1 cellular context compared by ENCODE assay signal in the genomic region with DNA sequence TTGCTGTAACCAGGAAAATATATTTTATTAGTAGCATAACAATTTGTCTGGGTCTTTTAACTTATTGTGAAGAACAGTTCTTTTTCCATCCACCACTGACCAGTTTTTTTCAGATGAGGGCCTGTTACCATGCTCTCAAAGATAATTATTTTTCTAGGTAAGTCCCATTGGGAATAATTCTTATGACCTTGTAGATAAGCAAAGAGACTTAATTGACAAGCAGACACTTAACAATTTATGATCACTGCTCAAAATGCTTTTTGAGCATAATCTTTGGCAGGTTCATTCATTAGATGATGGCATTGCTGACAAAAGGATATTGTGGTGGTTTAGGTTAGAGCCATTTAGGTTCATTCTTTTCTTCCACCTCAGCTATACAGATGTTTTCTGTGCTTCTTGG.
TF ChIP-seq lines count a peak whose summit lies in the region.

No MANE protein-coding gene starts in this region.

TF ChIP-seq in WTC11, 78 proteins besides CTCF, POLR2A, EP300 and RAD21 (continued from another document):
- TF ChIP-seq, protein P1, sequence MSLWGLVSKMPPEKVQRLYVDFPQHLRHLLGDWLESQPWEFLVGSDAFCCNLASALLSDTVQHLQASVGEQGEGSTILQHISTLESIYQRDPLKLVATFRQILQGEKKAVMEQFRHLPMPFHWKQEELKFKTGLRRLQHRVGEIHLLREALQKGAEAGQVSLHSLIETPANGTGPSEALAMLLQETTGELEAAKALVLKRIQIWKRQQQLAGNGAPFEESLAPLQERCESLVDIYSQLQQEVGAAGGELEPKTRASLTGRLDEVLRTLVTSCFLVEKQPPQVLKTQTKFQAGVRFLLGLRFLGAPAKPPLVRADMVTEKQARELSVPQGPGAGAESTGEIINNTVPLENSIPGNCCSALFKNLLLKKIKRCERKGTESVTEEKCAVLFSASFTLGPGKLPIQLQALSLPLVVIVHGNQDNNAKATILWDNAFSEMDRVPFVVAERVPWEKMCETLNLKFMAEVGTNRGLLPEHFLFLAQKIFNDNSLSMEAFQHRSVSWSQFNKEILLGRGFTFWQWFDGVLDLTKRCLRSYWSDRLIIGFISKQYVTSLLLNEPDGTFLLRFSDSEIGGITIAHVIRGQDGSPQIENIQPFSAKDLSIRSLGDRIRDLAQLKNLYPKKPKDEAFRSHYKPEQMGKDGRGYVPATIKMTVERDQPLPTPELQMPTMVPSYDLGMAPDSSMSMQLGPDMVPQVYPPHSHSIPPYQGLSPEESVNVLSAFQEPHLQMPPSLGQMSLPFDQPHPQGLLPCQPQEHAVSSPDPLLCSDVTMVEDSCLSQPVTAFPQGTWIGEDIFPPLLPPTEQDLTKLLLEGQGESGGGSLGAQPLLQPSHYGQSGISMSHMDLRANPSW (CRISPR knock-in tag; conservative IDR thresholded peaks at IDR 0.05; ENCODE audit: low read depth) = no peak
- TF ChIP-seq, protein P2, sequence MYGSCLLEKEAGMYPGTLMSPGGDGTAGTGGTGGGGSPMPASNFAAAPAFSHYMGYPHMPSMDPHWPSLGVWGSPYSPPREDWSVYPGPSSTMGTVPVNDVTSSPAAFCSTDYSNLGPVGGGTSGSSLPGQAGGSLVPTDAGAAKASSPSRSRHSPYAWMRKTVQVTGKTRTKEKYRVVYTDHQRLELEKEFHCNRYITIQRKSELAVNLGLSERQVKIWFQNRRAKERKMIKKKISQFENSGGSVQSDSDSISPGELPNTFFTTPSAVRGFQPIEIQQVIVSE (CRISPR knock-in tag; IDR thresholded peaks at IDR 0.05; ENCODE audit: borderline replicate concordance) = no peak
- TF ChIP-seq ATF1 (CRISPR knock-in tag; IDR thresholded peaks at IDR 0.05) (no peak), MXD4 (CRISPR knock-in tag; IDR thresholded peaks at IDR 0.05; ENCODE audit: borderline replicate concordance) (no peak)
TF ChIP-seq in WTC11: peak in this region for 0.
